1 cellular context compared by ENCODE assay signal in the genomic region with DNA sequence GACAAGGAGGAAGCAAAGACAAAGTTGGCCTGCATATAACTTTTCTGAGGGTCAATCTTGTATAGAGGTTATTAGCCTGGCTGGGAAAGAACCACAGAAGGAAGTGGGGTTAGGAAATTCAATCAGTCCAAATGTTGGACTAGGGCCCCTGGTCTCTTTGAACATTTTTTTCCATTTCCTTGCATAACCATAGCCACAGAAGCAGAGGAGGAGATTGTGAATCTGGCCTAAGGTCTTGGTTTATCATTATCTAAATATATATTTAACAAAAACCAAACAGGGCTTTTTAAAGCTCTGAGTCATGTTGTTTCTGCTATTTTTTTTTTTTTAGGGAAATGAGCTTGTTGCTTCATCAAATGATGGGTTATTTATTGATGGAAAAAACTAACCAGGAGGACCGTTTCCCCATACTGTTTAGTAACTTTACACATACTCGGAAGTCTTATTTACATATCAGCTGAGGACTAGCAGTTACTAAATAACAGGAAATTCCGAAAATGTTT.
A peak's percentile ranks its signal among the peaks of the same experiment; 100 is the strongest.
TF ChIP-seq lines count a peak whose summit lies in the region.

No MANE protein-coding gene starts in this region.

TF ChIP-seq in HepG2, 621 proteins besides CTCF, POLR2A, EP300 and RAD21 (continued from another document and continues in another):
- TF ChIP-seq GTF2F1 (IDR thresholded peaks at IDR 0.05; ENCODE audit: low read length) (no peak), ZHX2 (IDR thresholded peaks at IDR 0.05; ENCODE audit: low read depth) (no peak), ZHX2 (CRISPR knock-in tag; IDR thresholded peaks at IDR 0.05; ENCODE audit: borderline replicate concordance) (no peak), ZNF891 (CRISPR knock-in tag; IDR thresholded peaks at IDR 0.05) (no peak), KLF11 (CRISPR knock-in tag; IDR thresholded peaks at IDR 0.05) (no peak), KDM5B (CRISPR knock-in tag; IDR thresholded peaks at IDR 0.05; ENCODE audit: borderline replicate concordance) (no peak), HNRNPUL1 (IDR thresholded peaks at IDR 0.05; ENCODE audit: low read depth, low read length) (peak; percentile 53; the same call in 1 of the 2 replicates), ZNF383 (CRISPR knock-in tag; IDR thresholded peaks at IDR 0.05; ENCODE audit: borderline replicate concordance) (no peak), ZBTB20 (CRISPR knock-in tag; IDR thresholded peaks at IDR 0.05; ENCODE audit: borderline replicate concordance, low read depth) (no peak), TEAD3 (CRISPR knock-in tag; optimal IDR thresholded peaks at IDR 0.05; ENCODE audit: borderline replicate concordance) (peak; percentile 34), ZBTB46 (CRISPR knock-in tag; IDR thresholded peaks at IDR 0.05; ENCODE audit: borderline replicate concordance) (no peak), TP53 (CRISPR knock-in tag; conservative IDR thresholded peaks at IDR 0.05) (no peak), ZNF326 (CRISPR knock-in tag; IDR thresholded peaks at IDR 0.05; ENCODE audit: borderline replicate concordance) (no peak), TCF7 (IDR thresholded peaks at IDR 0.05; ENCODE audit: low read depth) (peak; percentile 91), ZSCAN12 (CRISPR knock-in tag; IDR thresholded peaks at IDR 0.05) (no peak), ZBTB42 (CRISPR knock-in tag; IDR thresholded peaks at IDR 0.05) (no peak), CHCHD3 (CRISPR knock-in tag; IDR thresholded peaks at IDR 0.05) (no peak), ZNF451 (CRISPR knock-in tag; IDR thresholded peaks at IDR 0.05) (no peak), PAWR (CRISPR knock-in tag; IDR thresholded peaks at IDR 0.05; ENCODE audit: borderline replicate concordance) (no peak), RXRA (CRISPR knock-in tag; IDR thresholded peaks at IDR 0.05) (no peak; the same call in 1 of the 2 replicates), PPARG (CRISPR knock-in tag; conservative IDR thresholded peaks at IDR 0.05) (peak; percentile 55; the same call in 1 of the 2 replicates), MNT (IDR thresholded peaks at IDR 0.05) (no peak), RFX3 (CRISPR knock-in tag; IDR thresholded peaks at IDR 0.05) (no peak), MAFG (CRISPR knock-in tag; IDR thresholded peaks at IDR 0.05) (no peak), SNAPC2 (CRISPR knock-in tag; IDR thresholded peaks at IDR 0.05) (no peak), NR2F6 (IDR thresholded peaks at IDR 0.05) (peak; percentile 90), NR2F6 (CRISPR knock-in tag; IDR thresholded peaks at IDR 0.05) (peak; percentile 44; the same call in 1 of the 2 replicates), ZNF335 (CRISPR knock-in tag; IDR thresholded peaks at IDR 0.05) (no peak), EZH2 (conservative IDR thresholded peaks at IDR 0.05; ENCODE audit: low read depth, low read length) (no peak), ZNF562 (CRISPR knock-in tag; IDR thresholded peaks at IDR 0.05; ENCODE audit: borderline replicate concordance) (no peak), ZMAT5 (CRISPR knock-in tag; IDR thresholded peaks at IDR 0.05; ENCODE audit: borderline replicate concordance, low read depth) (no peak), CHD4 (IDR thresholded peaks at IDR 0.05; ENCODE audit: borderline replicate concordance, low read length) (no peak), ZNF143 (CRISPR knock-in tag; IDR thresholded peaks at IDR 0.05) (no peak), RBAK (CRISPR knock-in tag; IDR thresholded peaks at IDR 0.05) (no peak), NFIC (IDR thresholded peaks at IDR 0.05; ENCODE audit: low read length) (peak; percentile 96), CERS6 (CRISPR knock-in tag; IDR thresholded peaks at IDR 0.05) (no peak)
- TF ChIP-seq, protein P1, sequence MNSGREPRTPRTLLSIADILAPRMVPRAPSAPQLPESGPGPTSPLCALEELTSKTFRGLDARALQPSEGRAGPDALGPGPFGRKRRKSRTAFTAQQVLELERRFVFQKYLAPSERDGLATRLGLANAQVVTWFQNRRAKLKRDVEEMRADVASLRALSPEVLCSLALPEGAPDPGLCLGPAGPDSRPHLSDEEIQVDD (CRISPR knock-in tag; IDR thresholded peaks at IDR 0.05; ENCODE audit: borderline replicate concordance): no peak
- TF ChIP-seq, protein P2, sequence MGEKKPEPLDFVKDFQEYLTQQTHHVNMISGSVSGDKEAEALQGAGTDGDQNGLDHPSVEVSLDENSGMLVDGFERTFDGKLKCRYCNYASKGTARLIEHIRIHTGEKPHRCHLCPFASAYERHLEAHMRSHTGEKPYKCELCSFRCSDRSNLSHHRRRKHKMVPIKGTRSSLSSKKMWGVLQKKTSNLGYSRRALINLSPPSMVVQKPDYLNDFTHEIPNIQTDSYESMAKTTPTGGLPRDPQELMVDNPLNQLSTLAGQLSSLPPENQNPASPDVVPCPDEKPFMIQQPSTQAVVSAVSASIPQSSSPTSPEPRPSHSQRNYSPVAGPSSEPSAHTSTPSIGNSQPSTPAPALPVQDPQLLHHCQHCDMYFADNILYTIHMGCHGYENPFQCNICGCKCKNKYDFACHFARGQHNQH (CRISPR knock-in tag; IDR thresholded peaks at IDR 0.05): no peak
- TF ChIP-seq, protein P3, sequence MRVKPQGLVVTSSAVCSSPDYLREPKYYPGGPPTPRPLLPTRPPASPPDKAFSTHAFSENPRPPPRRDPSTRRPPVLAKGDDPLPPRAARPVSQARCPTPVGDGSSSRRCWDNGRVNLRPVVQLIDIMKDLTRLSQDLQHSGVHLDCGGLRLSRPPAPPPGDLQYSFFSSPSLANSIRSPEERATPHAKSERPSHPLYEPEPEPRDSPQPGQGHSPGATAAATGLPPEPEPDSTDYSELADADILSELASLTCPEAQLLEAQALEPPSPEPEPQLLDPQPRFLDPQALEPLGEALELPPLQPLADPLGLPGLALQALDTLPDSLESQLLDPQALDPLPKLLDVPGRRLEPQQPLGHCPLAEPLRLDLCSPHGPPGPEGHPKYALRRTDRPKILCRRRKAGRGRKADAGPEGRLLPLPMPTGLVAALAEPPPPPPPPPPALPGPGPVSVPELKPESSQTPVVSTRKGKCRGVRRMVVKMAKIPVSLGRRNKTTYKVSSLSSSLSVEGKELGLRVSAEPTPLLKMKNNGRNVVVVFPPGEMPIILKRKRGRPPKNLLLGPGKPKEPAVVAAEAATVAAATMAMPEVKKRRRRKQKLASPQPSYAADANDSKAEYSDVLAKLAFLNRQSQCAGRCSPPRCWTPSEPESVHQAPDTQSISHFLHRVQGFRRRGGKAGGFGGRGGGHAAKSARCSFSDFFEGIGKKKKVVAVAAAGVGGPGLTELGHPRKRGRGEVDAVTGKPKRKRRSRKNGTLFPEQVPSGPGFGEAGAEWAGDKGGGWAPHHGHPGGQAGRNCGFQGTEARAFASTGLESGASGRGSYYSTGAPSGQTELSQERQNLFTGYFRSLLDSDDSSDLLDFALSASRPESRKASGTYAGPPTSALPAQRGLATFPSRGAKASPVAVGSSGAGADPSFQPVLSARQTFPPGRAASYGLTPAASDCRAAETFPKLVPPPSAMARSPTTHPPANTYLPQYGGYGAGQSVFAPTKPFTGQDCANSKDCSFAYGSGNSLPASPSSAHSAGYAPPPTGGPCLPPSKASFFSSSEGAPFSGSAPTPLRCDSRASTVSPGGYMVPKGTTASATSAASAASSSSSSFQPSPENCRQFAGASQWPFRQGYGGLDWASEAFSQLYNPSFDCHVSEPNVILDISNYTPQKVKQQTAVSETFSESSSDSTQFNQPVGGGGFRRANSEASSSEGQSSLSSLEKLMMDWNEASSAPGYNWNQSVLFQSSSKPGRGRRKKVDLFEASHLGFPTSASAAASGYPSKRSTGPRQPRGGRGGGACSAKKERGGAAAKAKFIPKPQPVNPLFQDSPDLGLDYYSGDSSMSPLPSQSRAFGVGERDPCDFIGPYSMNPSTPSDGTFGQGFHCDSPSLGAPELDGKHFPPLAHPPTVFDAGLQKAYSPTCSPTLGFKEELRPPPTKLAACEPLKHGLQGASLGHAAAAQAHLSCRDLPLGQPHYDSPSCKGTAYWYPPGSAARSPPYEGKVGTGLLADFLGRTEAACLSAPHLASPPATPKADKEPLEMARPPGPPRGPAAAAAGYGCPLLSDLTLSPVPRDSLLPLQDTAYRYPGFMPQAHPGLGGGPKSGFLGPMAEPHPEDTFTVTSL (CRISPR knock-in tag; IDR thresholded peaks at IDR 0.05; ENCODE audit: borderline replicate concordance): peak; percentile 51; the same call in 1 of the 2 replicates
- TF ChIP-seq, protein P4, sequence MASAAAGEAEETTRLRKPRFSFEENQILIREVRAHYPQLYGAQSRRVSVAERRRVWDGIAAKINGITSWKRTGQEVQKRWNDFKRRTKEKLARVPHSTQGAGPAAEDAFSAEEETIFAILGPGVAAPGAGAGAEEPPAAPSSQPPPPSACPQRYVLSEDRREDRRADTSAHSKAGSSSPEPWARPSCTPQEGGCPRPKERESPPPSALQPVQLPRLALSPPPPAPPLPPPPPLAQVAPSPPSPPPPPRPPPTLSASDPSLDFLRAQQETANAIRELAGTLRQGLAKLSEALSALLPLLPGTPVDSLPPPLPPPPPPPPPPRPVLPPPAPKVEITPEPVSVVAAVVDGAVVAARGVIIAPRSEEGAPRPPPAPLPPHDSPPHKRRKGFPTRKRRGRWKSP (CRISPR knock-in tag; IDR thresholded peaks at IDR 0.05): no peak
- TF ChIP-seq, protein P5, sequence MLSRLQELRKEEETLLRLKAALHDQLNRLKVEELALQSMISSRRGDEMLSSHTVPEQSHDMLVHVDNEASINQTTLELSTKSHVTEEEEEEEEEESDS (CRISPR knock-in tag; IDR thresholded peaks at IDR 0.05; ENCODE audit: borderline replicate concordance): no peak
